ENCODE assay signal across 8 cellular contexts in the genomic region with DNA sequence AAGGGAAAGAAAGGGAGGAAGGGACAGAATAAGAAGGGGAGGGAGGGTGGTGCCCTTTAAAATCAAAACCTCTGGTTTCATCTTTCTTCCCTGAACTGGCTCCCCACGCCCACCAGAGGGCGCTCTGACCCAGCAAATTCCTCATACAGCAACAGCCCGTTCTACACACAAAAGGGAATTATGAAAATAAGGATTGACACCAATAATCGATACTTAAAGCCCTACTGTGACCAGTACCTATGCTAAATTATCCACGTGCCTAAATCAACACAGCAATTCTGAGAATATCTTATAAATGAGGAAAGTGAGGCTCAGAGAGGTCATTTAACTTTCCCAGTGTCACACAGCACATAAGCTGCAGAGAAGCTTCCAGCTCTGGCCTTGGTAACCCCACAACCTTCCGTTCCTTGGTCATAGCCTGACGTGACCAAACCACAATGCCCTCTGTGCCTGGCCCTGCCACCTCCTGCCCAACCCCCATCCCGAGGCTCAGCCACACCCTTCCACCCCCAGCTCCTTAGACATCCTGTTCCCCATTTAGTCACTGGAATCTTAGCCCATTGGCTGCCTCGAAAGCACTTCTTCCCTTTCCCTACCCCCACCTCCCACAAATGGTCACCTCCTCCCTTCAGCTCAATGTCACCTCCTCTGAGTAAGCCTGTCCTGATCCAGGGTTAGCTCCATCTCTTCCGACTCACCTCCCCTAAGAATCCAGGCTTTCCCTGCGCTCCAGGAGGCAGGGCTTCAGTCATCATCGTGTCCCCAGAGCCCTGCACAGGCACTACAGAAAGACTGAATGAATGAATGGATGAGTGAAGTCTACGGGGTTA. TPM values are rescaled to one million over a fixed set of nuclear protein-coding genes. Genes with fewer than 3 reads are reported as not detected.
DNase-seq lines count a peak whose midpoint lies in the region; ATAC-seq, FAIRE-seq and TF ChIP-seq lines count a peak whose summit lies in the region.

No MANE protein-coding gene starts in this region.

- H3K4me1 ChIP-seq in A549 (peaks cover 10% of the 10 kb centered on the region; the same call in 1 of the 3 replicates), HepG2 (ENCODE audit: insufficient read depth, low read length) (peaks cover 10% of the 10 kb centered on the region; the same call in 1 of the 2 replicates)

- FAIRE-seq in A549 (lab: Jason Lieb, UNC) (peak; percentile 98), GM12891 (lab: Jason Lieb, UNC) (peak; percentile 81), HepG2 (lab: Jason Lieb, UNC) (peak; percentile 68)

- POLR2A ChIA-PET in A549 (lab: Yijun Ruan, JAX) (interaction anchor here (0.6 kb wide), 1 partner anchor 300 kb away, joined by 4 read pairs; no protein-coding TSS in a partner anchor), HepG2 (lab: Yijun Ruan, JAX) (interaction anchor here (1.1 kb wide), 1 partner anchor 334 kb away, joined by 3 read pairs; no protein-coding TSS in a partner anchor)

- peaks cover 0 to 2% of the 10 kb centered on the region in 2 experiments; a peak in 2 of 5 replicates for H3K27me3 ChIP-seq in HepG2 (ENCODE audit: control insufficient read depth in 1 of 2, insufficient read depth in 2 of 2, low read length in 2 of 2)

- TF ChIP-seq EP300 in A549 (IDR thresholded peaks at IDR 0.05) (no peak), HepG2 (IDR thresholded peaks at IDR 0.05; ENCODE audit: low read depth in 2 of 2, low read length in 2 of 2) (no peak), HepG2 (CRISPR knock-in tag; IDR thresholded peaks at IDR 0.05; ENCODE audit: borderline replicate concordance) (no peak)

- H3K4me2 ChIP-seq in A549 (peak overlapping the region; percentile 23), HepG2 (ENCODE audit: low read depth, low read length) (no peak overlapping the region)

- ATAC-seq in A549: peak; percentile 63 to 84; a peak in 5 of 6 replicates
- ATAC-seq in HepG2: peak; percentile 61; the same call in 2 of the 3 replicates
- no peak for ATAC-seq in HG03095 (IDR thresholded peaks at IDR 0.05; ENCODE audit: unreplicated experiment)

- intact Hi-C loops in HepG2 (cut with micrococcal nuclease; ENCODE audit: unreplicated experiment): loop anchor here (1.0 kb wide), 1 partner anchor 12 kb away; no protein-coding TSS in a partner anchor

- in situ Hi-C loops in HepG2 (cut with HindIII; ENCODE audit: extremely low pct_ligation_motif_present, low pct_unique_long_range_greater_than_20kb): no loop called here

- CTCF ChIA-PET in A549 (lab: Yijun Ruan, JAX): interaction anchor here (0.5 to 43.4 kb wide), 59 partner anchors 11 to 1561 kb away, joined by 3 to 1052 read pairs (median 4); a partner anchor contains a TSS
- CTCF ChIA-PET in HepG2 (lab: Yijun Ruan, JAX; ENCODE audit: low intra/inter-chr PET ratio, low total read pairs): interaction anchor here (1.0 to 3.1 kb wide), 5 partner anchors 9 to 132 kb away, joined by 3 to 27 read pairs (median 8); a partner anchor contains a TSS

- H3K9me3 ChIP-seq in A549 (peaks cover 2% of the 10 kb centered on the region; the same call in 1 of the 3 replicates), HepG2 (ENCODE audit: low read length) (no peaks in the 10 kb centered on the region)

- 3% methylated on average over 13 of the region's 13 CpGs for WGBS in A549 (ENCODE audit: missing lambda C conversion rate)
- WGBS in HepG2 (ENCODE audit: low lambda C conversion rate): 2% methylated on average over 13 of the region's 13 CpGs

- no TSS peak for BruUV-seq in HepG2 (replicated peaks; lab: Mats Ljungman, UMichigan)

- H3K27ac ChIP-seq in A549 (peak overlapping the region in 1 of 2 experiments; percentile 36; a peak in 2 of 6 replicates), HepG2 (ENCODE audit: extremely low read length, insufficient read depth, low read length) (no peak overlapping the region)

- peak; percentile 69 to 89 for DNase-seq in A549 (ENCODE audit: low read depth in 1 of 2, low spot score in 1 of 2)
- DNase-seq in GM12891 (ENCODE audit: insufficient read length, low spot score): peak; percentile 66
- DNase-seq in NCI-H2196 treated with DMSO at 0.1 percent for 48 hours (lab: John Stamatoyannopoulos, UW; ENCODE audit: unreplicated experiment): peak; percentile 16
- peak; percentile 69 to 73 for DNase-seq in activated CD4-positive, alpha-beta T cell treated with anti-CD3 and anti-CD28 coated beads for 24 hours (ENCODE audit: low read depth in 2 of 2)
- DNase-seq in cerebellum (ENCODE audit: low spot score): peak; percentile 60
- DNase-seq in HepG2 (ENCODE audit: low spot score): peak; percentile 46
- DNase-seq in stimulated activated CD8-positive, alpha-beta memory T cell treated with anti-CD3 and anti-CD28 coated beads, Interleukin-12 subunit alpha, Interleukin-12 subunit beta, amount 100 ng/mL, for 24 hours (ENCODE audit: extremely low read depth): peak; percentile 31

- no peaks in the 10 kb centered on the region; the same call in 1 of the 2 replicates for H4K20me1 ChIP-seq in HepG2 (ENCODE audit: insufficient read depth, low read length)

- TF ChIP-seq CTCF in A549 (IDR thresholded peaks at IDR 0.05): peak; percentile 100
- peak; percentile 88 for TF ChIP-seq CTCF in HepG2 (CRISPR knock-in tag; IDR thresholded peaks at IDR 0.05)

- H3K36me3 ChIP-seq in HepG2 (replicated peaks in 1 of 2; ENCODE audit: control insufficient read depth in 1 of 2, insufficient read depth in 2 of 2, low read length in 2 of 2): no peaks in the 10 kb centered on the region

- H3K79me2 ChIP-seq in HepG2 (ENCODE audit: insufficient read depth, low read length): no peaks in the 10 kb centered on the region

- peak; percentile 96 to 97 for TF ChIP-seq RAD21 in A549 (conservative IDR thresholded peaks at IDR 0.05 in 1 of 2, IDR thresholded peaks at IDR 0.05 in 1 of 2)
- peak; percentile 76 for TF ChIP-seq RAD21 in HepG2 (CRISPR knock-in tag; IDR thresholded peaks at IDR 0.05)

- H3K4me3 ChIP-seq in A549 (no peak overlapping the region), HepG2 (replicated peaks in 1 of 3; ENCODE audit: insufficient read depth in 1 of 3, low read depth in 2 of 3, low read length in 3 of 3) (no peak overlapping the region)

- no peak for TF ChIP-seq POLR2A in A549 (IDR thresholded peaks at IDR 0.05; ENCODE audit: low read length)
- no peak for TF ChIP-seq POLR2A in GM12891 (IDR thresholded peaks at IDR 0.05; ENCODE audit: low read depth, low read length)
- no peak for TF ChIP-seq POLR2A in HepG2 (IDR thresholded peaks at IDR 0.05; ENCODE audit: insufficient read depth in 1 of 2, low read depth in 2 of 2, low read length in 2 of 2)

- H2AFZ ChIP-seq in HepG2 (ENCODE audit: low read length): no peak overlapping the region

- no peak overlapping the region for H3K9ac ChIP-seq in HepG2 (ENCODE audit: insufficient read depth, low read depth, low read length)

RNA-seq across cellular contexts. Expression of a gene that starts 34.2 kb away (rescaled TPM):
- not detected in 2 replicates for polyA plus RNA-seq in A549 (2011; rRNA removed)
- not detected in 2 replicates for polyA plus RNA-seq in A549 (2012; cell fraction: cytosol; rRNA removed)
- not detected in 2 replicates for polyA plus RNA-seq in A549 (2012; cell fraction: nucleus; rRNA removed)
- not detected in 3 replicates for polyA plus RNA-seq in A549 (2017; fragmentation: RNase III; extraction: RNeasy Plus Mini Kit Qiagen cat#74134 plus additional on column Dnase treatment)
- not detected in 2 replicates for polyA minus RNA-seq in A549 (2011; rRNA and poly(A)+ RNA removed)
- not detected for polyA plus RNA-seq in GM12891 (2012; ENCODE audit: low read depth, missing spikeins)
- total RNA-seq in cerebellum: 6.2 TPM
- total RNA-seq in HepG2 (2016; rRNA removed; fragmentation: Illumina TruSeq; extraction: Trizol): not detected in 2 replicates
- total RNA-seq in HepG2 (2016; cell fraction: cytosol; rRNA removed; fragmentation: Illumina TruSeq; extraction: Trizol; ENCODE audit: low read depth): not detected in 2 replicates
- total RNA-seq in HepG2 (2016; cell fraction: insoluble cytoplasmic fraction; rRNA removed; fragmentation: Illumina TruSeq; extraction: Trizol): not detected in 2 replicates
- not detected in 2 replicates for total RNA-seq in HepG2 (2016; cell fraction: membrane; rRNA removed; fragmentation: Illumina TruSeq; extraction: Trizol)
- total RNA-seq in HepG2 (2016; cell fraction: nucleus; rRNA removed; fragmentation: Illumina TruSeq; extraction: Trizol): not detected in 2 replicates
- polyA plus RNA-seq in HepG2 (2011; rRNA removed): not detected in 2 replicates
- not detected in 2 replicates for polyA plus RNA-seq in HepG2 (2011; cell fraction: cytosol; rRNA removed)
- 0.02 TPM in 1 of 2 replicates, not detected in the other for polyA plus RNA-seq in HepG2 (2011; cell fraction: nucleus; rRNA removed)
- not detected in 2 replicates for polyA plus RNA-seq in HepG2 (2012)
- polyA plus RNA-seq in HepG2 (2016; cell fraction: cytosol; fragmentation: Illumina TruSeq; extraction: Trizol; ENCODE audit: low read depth): not detected in 2 replicates
- not detected in 2 replicates for polyA plus RNA-seq in HepG2 (2016; cell fraction: insoluble cytoplasmic fraction; fragmentation: Illumina TruSeq; extraction: Trizol; ENCODE audit: low read depth)
- polyA plus RNA-seq in HepG2 (2016; cell fraction: membrane; fragmentation: Illumina TruSeq; extraction: Trizol; ENCODE audit: low read depth): not detected in 2 replicates
- not detected in 2 replicates for polyA plus RNA-seq in HepG2 (2016; cell fraction: nucleus; fragmentation: Illumina TruSeq; extraction: Trizol; ENCODE audit: insufficient read depth, low read depth)
- 0.07 TPM in 1 of 2 replicates, not detected in the other for polyA minus RNA-seq in HepG2 (2011; rRNA and poly(A)+ RNA removed; ENCODE audit: low replicate concordance)
- polyA minus RNA-seq in HepG2 (2011; cell fraction: cytosol; rRNA and poly(A)+ RNA removed): not detected in 2 replicates
- polyA minus RNA-seq in HepG2 (2011; cell fraction: nucleus; rRNA and poly(A)+ RNA removed): not detected in 2 replicates

RNA-seq across cellular contexts. Expression of a gene that starts 58.5 kb away (rescaled TPM):
- polyA plus RNA-seq in A549 (2011; rRNA removed): 11.2 and 14.1 TPM in 2 replicates
- polyA plus RNA-seq in A549 (2012; cell fraction: cytosol; rRNA removed): 5.0 and 5.6 TPM in 2 replicates
- polyA plus RNA-seq in A549 (2012; cell fraction: nucleus; rRNA removed): 2.7 and 6.0 TPM in 2 replicates
- 14.9 to 17.2 TPM (median 15.4 TPM) in 3 replicates for polyA plus RNA-seq in A549 (2017; fragmentation: RNase III; extraction: RNeasy Plus Mini Kit Qiagen cat#74134 plus additional on column Dnase treatment)
- 5.2 and 6.0 TPM in 2 replicates for polyA minus RNA-seq in A549 (2011; rRNA and poly(A)+ RNA removed)
- polyA plus RNA-seq in GM12891 (2012; ENCODE audit: low read depth, missing spikeins): 0.05 TPM
- 41.1 TPM for total RNA-seq in cerebellum
- 0.44 and 0.51 TPM in 2 replicates for total RNA-seq in HepG2 (2016; rRNA removed; fragmentation: Illumina TruSeq; extraction: Trizol)
- 0.10 TPM in 1 of 2 replicates, not detected in the other for total RNA-seq in HepG2 (2016; cell fraction: cytosol; rRNA removed; fragmentation: Illumina TruSeq; extraction: Trizol; ENCODE audit: low read depth)
- total RNA-seq in HepG2 (2016; cell fraction: insoluble cytoplasmic fraction; rRNA removed; fragmentation: Illumina TruSeq; extraction: Trizol): 0.41 and 0.56 TPM in 2 replicates
- total RNA-seq in HepG2 (2016; cell fraction: membrane; rRNA removed; fragmentation: Illumina TruSeq; extraction: Trizol): 0.28 and 0.52 TPM in 2 replicates
- total RNA-seq in HepG2 (2016; cell fraction: nucleus; rRNA removed; fragmentation: Illumina TruSeq; extraction: Trizol): 0.13 and 0.31 TPM in 2 replicates
- 0.13 TPM in 2 replicates for polyA plus RNA-seq in HepG2 (2011; rRNA removed)
- 0.11 and 0.21 TPM in 2 replicates for polyA plus RNA-seq in HepG2 (2011; cell fraction: cytosol; rRNA removed)
- 0.09 TPM in 1 of 2 replicates, not detected in the other for polyA plus RNA-seq in HepG2 (2011; cell fraction: nucleus; rRNA removed)
- polyA plus RNA-seq in HepG2 (2012): 0.15 and 0.33 TPM in 2 replicates
- 0.05 and 0.07 TPM in 2 replicates for polyA plus RNA-seq in HepG2 (2016; cell fraction: cytosol; fragmentation: Illumina TruSeq; extraction: Trizol; ENCODE audit: low read depth)
- 0.50 and 0.56 TPM in 2 replicates for polyA plus RNA-seq in HepG2 (2016; cell fraction: insoluble cytoplasmic fraction; fragmentation: Illumina TruSeq; extraction: Trizol; ENCODE audit: low read depth)
- 0.05 and 0.08 TPM in 2 replicates for polyA plus RNA-seq in HepG2 (2016; cell fraction: membrane; fragmentation: Illumina TruSeq; extraction: Trizol; ENCODE audit: low read depth)
- polyA plus RNA-seq in HepG2 (2016; cell fraction: nucleus; fragmentation: Illumina TruSeq; extraction: Trizol; ENCODE audit: insufficient read depth, low read depth): 0.18 and 0.40 TPM in 2 replicates
- 0.46 TPM in 1 of 2 replicates, not detected in the other for polyA minus RNA-seq in HepG2 (2011; rRNA and poly(A)+ RNA removed; ENCODE audit: low replicate concordance)
- 0.18 TPM in 1 of 2 replicates, not detected in the other for polyA minus RNA-seq in HepG2 (2011; cell fraction: cytosol; rRNA and poly(A)+ RNA removed)
- polyA minus RNA-seq in HepG2 (2011; cell fraction: nucleus; rRNA and poly(A)+ RNA removed): not detected in 2 replicates

Comparison
In these comparisons a context has a peak if more than half of its experiments do, and no peak if none do; other contexts are left out.
1. DNase-seq: peak in every context shown above with its lines; median percentile 79 in A549; 71 in activated CD4-positive, alpha-beta T cell treated with anti-CD3 and anti-CD28 coated beads for 24 hours; 66 in GM12891; 60 in cerebellum; 46 in HepG2; 31 in stimulated activated CD8-positive, alpha-beta memory T cell treated with anti-CD3 and anti-CD28 coated beads, Interleukin-12 subunit alpha, Interleukin-12 subunit beta, amount 100 ng/mL, for 24 hours; 16 in NCI-H2196 treated with DMSO at 0.1 percent for 48 hours.
2. RNA of a gene that starts 58.5 kb away (total RNA-seq): 41.1 TPM in cerebellum (single experiment); 0.10 to 0.56 TPM in HepG2; every median in the first group is over 10 times any median in the second.